18 cellular contexts compared by ENCODE assay signal in genomic region chr11:94739331-94739730, GRCh38.
"Had no signal": no experiment of that assay in that cellular context is flagged by ENCODE, and none has a peak within 500 bp of the region (broad histone marks: within the 10 kb centered on the region; RNA-seq: fewer than 3 reads in every experiment).

No MANE protein-coding gene starts in this region.

- H3K27me3 ChIP-seq: foreskin keratinocyte, right atrium auricular region, suprapubic skin had no signal

- DNase-seq: activated CD4-positive, CD25-positive, alpha-beta regulatory T cell treated with anti-CD3 and anti-CD28 coated beads, Interleukin-2, amount 50 U/mL, for 72 hours; activated naive CD4-positive, alpha-beta T cell; activated naive CD8-positive, alpha-beta T cell treated with anti-CD3 and anti-CD28 coated beads, Interleukin-2, amount 10 ng/mL, durations not matched to agents 7 days and 5 days; effector CD4-positive, alpha-beta T cell; foreskin keratinocyte; heart left ventricle; kidney; left lung; occipital lobe; stimulated activated CD4-positive, alpha-beta T cell treated with anti-CD3 and anti-CD28 coated beads, Interleukin-4, amount 100 ng/mL, for 4 hours; stimulated activated CD8-positive, alpha-beta memory T cell treated with anti-CD3 and anti-CD28 coated beads, Interleukin-4, amount 100 ng/mL, for 48 hours; stimulated activated naive CD8-positive, alpha-beta T cell treated with anti-CD3 and anti-CD28 coated beads, Interleukin-15, Interleukin-2, amounts not matched to agents 100 U/mL and 50 U/mL, for 24 hours; T-helper 9 cell; upper lobe of right lung had no signal

- FAIRE-seq: endothelial cell of umbilical vein, kidney had no signal

- ATAC-seq: foreskin keratinocyte; heart left ventricle; left lung; stimulated activated naive CD8-positive, alpha-beta T cell treated with anti-CD3 and anti-CD28 coated beads, Interleukin-15, Interleukin-2, amounts not matched to agents 100 U/mL and 50 U/mL, for 24 hours; upper lobe of right lung had no signal

- H3K27ac ChIP-seq: coronary artery, left lung, right atrium auricular region, suprapubic skin, upper lobe of right lung had no signal

- H3K4me3 ChIP-seq: left lung, right atrium auricular region had no signal

- H3K9me3 ChIP-seq: heart left ventricle, left lung, right atrium auricular region, suprapubic skin, upper lobe of right lung had no signal

- H3K36me3 ChIP-seq: heart left ventricle, left lung, right atrium auricular region, suprapubic skin, upper lobe of right lung had no signal
